In genomic region chr11:797300-798092, GRCh38 we compare ENCODE assay signal across 8 cellular contexts. TPM values are rescaled to one million over a fixed set of nuclear protein-coding genes. Genes with fewer than 3 reads are reported as not detected.
DNase-seq lines count a peak whose midpoint lies in the region; ATAC-seq and TF ChIP-seq lines count a peak whose summit lies in the region.

No MANE protein-coding gene starts in this region.

- POLR2A ChIA-PET in A673 (lab: Charles Lee; ENCODE audit: low non-redundant PET): no interaction called here

- DNase-seq in A673 (ENCODE audit: low spot score) (peak; percentile 93), NCI-H345 (lab: John Stamatoyannopoulos, UW) (peak; percentile 91), kidney tubule cell (ENCODE audit: low spot score) (peak; percentile 77)
- DNase-seq in activated CD4-positive, CD25-positive, alpha-beta regulatory T cell treated with anti-CD3 and anti-CD28 coated beads, Interleukin-2, amount 50 U/mL, for 72 hours: peak; percentile 78
- peak; percentile 56 to 76 for DNase-seq in central memory CD8-positive, alpha-beta T cell (ENCODE audit: low spot score in 2 of 2)
- peak; percentile 43 to 64 for DNase-seq in stimulated activated CD4-positive, alpha-beta T cell treated with anti-CD3 and anti-CD28 coated beads, Interleukin-1b, Interleukin-23, amount 100 ng/mL, for 4 hours (ENCODE audit: low read depth in 2 of 2)

- TF ChIP-seq CTCF in A673 (conservative IDR thresholded peaks at IDR 0.05; ENCODE audit: low read depth, low read length): no peak

- peak; percentile 49 for ATAC-seq in GM18868 (IDR thresholded peaks at IDR 0.05; ENCODE audit: unreplicated experiment)
- ATAC-seq in HG03159 (IDR thresholded peaks at IDR 0.05; ENCODE audit: unreplicated experiment): peak; percentile 45
- ATAC-seq in central memory CD8-positive, alpha-beta T cell (replicated peaks; ENCODE audit: extremely low read depth, poor library complexity, severe bottlenecking): peak; percentile 61

- peaks cover 16% of the 10 kb centered on the region for H3K36me3 ChIP-seq in A673 (ENCODE audit: insufficient read depth, low read length, poor library complexity, severe bottlenecking)

- no peaks in the 10 kb centered on the region for H3K9me3 Mint-ChIP-seq in central memory CD8-positive, alpha-beta T cell

- peaks cover 7% of the 10 kb centered on the region for H3K4me1 ChIP-seq in A673 (ENCODE audit: insufficient read depth, low read length, poor library complexity, severe bottlenecking)

- intact Hi-C loops in A673 (cut with micrococcal nuclease; ENCODE audit: unreplicated experiment): no loop called here

- H3K4me1 Mint-ChIP-seq in central memory CD8-positive, alpha-beta T cell: peaks cover 15% of the 10 kb centered on the region

- peak overlapping the region; percentile 92 for H3K27ac Mint-ChIP-seq in central memory CD8-positive, alpha-beta T cell (ENCODE audit: low read depth)

- peak overlapping the region; percentile 89 for H3K27ac ChIP-seq in A673 (ENCODE audit: low read depth, low read length, poor library complexity, severe bottlenecking)

- BruUV-seq in A673 (replicated peaks; lab: Mats Ljungman, UMichigan): no TSS peak

- H3K36me3 Mint-ChIP-seq in central memory CD8-positive, alpha-beta T cell (ENCODE audit: insufficient read depth): peaks cover 17% of the 10 kb centered on the region

- peak overlapping the region; percentile 91 for H3K4me3 Mint-ChIP-seq in central memory CD8-positive, alpha-beta T cell

- H3K27me3 ChIP-seq in A673 (replicated peaks; ENCODE audit: insufficient read depth, low read depth, low read length, poor library complexity): no peaks in the 10 kb centered on the region

- H3K27me3 Mint-ChIP-seq in central memory CD8-positive, alpha-beta T cell: no peaks in the 10 kb centered on the region

- CTCF ChIA-PET in A673 (lab: Charles Lee): interaction anchor here (0.7 kb wide), 1 partner anchor 14 kb away, joined by 3 read pairs; no protein-coding TSS in a partner anchor

- H3K4me3 ChIP-seq in A673 (ENCODE audit: low read depth, low read length, poor library complexity, severe bottlenecking): peak overlapping the region; percentile 75

- H3K9me3 ChIP-seq in A673 (ENCODE audit: low read depth, low read length, poor library complexity, severe bottlenecking): no peaks in the 10 kb centered on the region

RNA-seq across cellular contexts. Expression of gene SLC25A22, which starts 0.6 kb away (rescaled TPM):
- total RNA-seq in A673 (2021): 33.3 and 38.1 TPM in 2 replicates

RNA-seq across cellular contexts. Expression of gene PIDD1, which starts 7.5 kb away (rescaled TPM):
- 20.6 and 23.9 TPM in 2 replicates for total RNA-seq in A673 (2021)

RNA-seq across cellular contexts. Expression of gene CEND1, which starts 7.6 kb away (rescaled TPM):
- total RNA-seq in A673 (2021): 0.24 and 0.52 TPM in 2 replicates

RNA-seq across cellular contexts. Expression of gene RPLP2, which starts 12.3 kb away (rescaled TPM):
- total RNA-seq in A673 (2021): 1,325 and 1,354 TPM in 2 replicates

RNA-seq across cellular contexts. Expression of gene GATD1, which starts 20.2 kb away (rescaled TPM):
- total RNA-seq in A673 (2021): 81.3 and 82.9 TPM in 2 replicates

Comparison
In these comparisons a context has a peak if more than half of its experiments do, and no peak if none do; other contexts are left out.
1. Peak in every context shown above with its lines: DNase-seq, ATAC-seq, H3K4me3 ChIP-seq and H3K27ac ChIP-seq.